ENCODE assay signal across 1 cellular context in genomic region chr4:112172180-112172579, GRCh38.
A peak's percentile ranks its signal among the peaks of the same experiment; 100 is the strongest.
TF ChIP-seq lines count a peak whose summit lies in the region.

No MANE protein-coding gene starts in this region.

TF ChIP-seq in GM12878, 131 proteins besides CTCF, POLR2A, EP300 and RAD21 (continued from another document):
- TF ChIP-seq STAT3 (IDR thresholded peaks at IDR 0.05; ENCODE audit: low read depth, low read length), result no peak
- TF ChIP-seq TCF12 (IDR thresholded peaks at IDR 0.05; ENCODE audit: low read depth, low read length), result no peak
- TF ChIP-seq CUX1 (IDR thresholded peaks at IDR 0.05; ENCODE audit: insufficient replicate concordance, low read depth, low read length), result no peak
- no peak for TF ChIP-seq LARP7 (IDR thresholded peaks at IDR 0.05)
- no peak for TF ChIP-seq RBBP5 (conservative IDR thresholded peaks at IDR 0.05)
- TF ChIP-seq ZBTB4 (CRISPR knock-in tag; IDR thresholded peaks at IDR 0.05), result no peak
- no peak for TF ChIP-seq BCL11A (IDR thresholded peaks at IDR 0.05; ENCODE audit: low read depth, low read length)
- TF ChIP-seq NFIC (IDR thresholded peaks at IDR 0.05; ENCODE audit: low read depth, low read length), result peak; percentile 82
- TF ChIP-seq ZNF24 (IDR thresholded peaks at IDR 0.05), result no peak
- TF ChIP-seq ATF2 (IDR thresholded peaks at IDR 0.05; ENCODE audit: low read length), result peak; percentile 35; the same call in 1 of the 2 replicates
- TF ChIP-seq CBFB (IDR thresholded peaks at IDR 0.05; ENCODE audit: low read depth), result 0 out of 2 replicates have a peak, but pooled peaks have one; percentile 73
- no peak for TF ChIP-seq HCFC1 (IDR thresholded peaks at IDR 0.05; ENCODE audit: low read length)
- TF ChIP-seq IRF4 (IDR thresholded peaks at IDR 0.05; ENCODE audit: low read depth, low read length), result 0 out of 2 replicates have a peak, but pooled peaks have one; percentile 31
- no peak for TF ChIP-seq ETV6 (conservative IDR thresholded peaks at IDR 0.05 in 1 of 2, IDR thresholded peaks at IDR 0.05 in 1 of 2; ENCODE audit: borderline replicate concordance in 1 of 2, low read depth in 1 of 2)
